In genomic region chr9:97398999-97399758, GRCh38 we compare ENCODE assay signal across 8 cellular contexts. TPM values are rescaled to one million over a fixed set of nuclear protein-coding genes. Genes with fewer than 3 reads are reported as not detected.
DNase-seq lines count a peak whose midpoint lies in the region; ATAC-seq and TF ChIP-seq lines count a peak whose summit lies in the region.

No MANE protein-coding gene starts in this region.

- POLR2A ChIA-PET in AG04449 (lab: Yijun Ruan, JAX), result no interaction called here

- 22% methylated on average over 20 of the region's 20 CpGs for WGBS in liver

- peaks cover 0 to 4% (median 1%) of the 10 kb centered on the region in 4 donors for H3K9me3 ChIP-seq in liver (ENCODE audit: control insufficient read depth in 4 of 4, low read length in 3 of 4)

- TF ChIP-seq CTCF in AG04449 (IDR thresholded peaks at IDR 0.05; ENCODE audit: insufficient read depth, low read length, missing control alignments) (peak; percentile 97), liver (IDR thresholded peaks at IDR 0.05; ENCODE audit: low read depth, low read length, missing input control) (peak; percentile 98)

- TF ChIP-seq RAD21 in liver (IDR thresholded peaks at IDR 0.05), result peak; percentile 91 to 95

- no peaks in the 10 kb centered on the region for H3K36me3 ChIP-seq in liver (ENCODE audit: control insufficient read depth in 4 of 4, insufficient read depth in 3 of 4, low read depth in 1 of 4, low read length in 3 of 4)

- peak; percentile 16 for DNase-seq in AG04449 (ENCODE audit: low read depth, low spot score)
- peak; percentile 62 for DNase-seq in GM19238 (ENCODE audit: insufficient read length, low spot score)
- DNase-seq in NCI-H1092 (lab: John Stamatoyannopoulos, UW), result peak; percentile 9
- DNase-seq in activated CD4-positive, CD25-positive, alpha-beta regulatory T cell treated with anti-CD3 and anti-CD28 coated beads, Interleukin-2, amount 50 U/mL, for 16 hours (ENCODE audit: low read depth, low spot score), result peak; percentile 31
- DNase-seq in cerebellar cortex (ENCODE audit: low spot score), result peak; percentile 23
- peak; percentile 52 to 58 (median 55) for DNase-seq in stimulated activated CD4-positive, alpha-beta T cell treated with anti-CD3 and anti-CD28 coated beads, TNF-alpha, amount 100 ng/mL, for 48 hours (ENCODE audit: low read depth in 3 of 3)

- H3K4me3 ChIP-seq in AG04449 (ENCODE audit: low read depth, low read length) (no peak overlapping the region), liver (ENCODE audit: low read depth in 1 of 3, low read length in 3 of 3) (no peak overlapping the region)

- ATAC-seq in GM19351 (IDR thresholded peaks at IDR 0.05; ENCODE audit: unreplicated experiment), result no peak

- no peak overlapping the region for H3K9ac ChIP-seq in liver (ENCODE audit: low read depth in 1 of 2, low read length in 2 of 2)

- no peak overlapping the region for H3K27ac ChIP-seq in liver (ENCODE audit: low read depth in 1 of 2, low read length in 2 of 2)

- peaks cover 0 to 4% (median 0%) of the 10 kb centered on the region in 4 donors for H3K4me1 ChIP-seq in liver (ENCODE audit: control insufficient read depth in 4 of 4, insufficient read depth in 4 of 4, low read length in 3 of 4)

- no peaks in the 10 kb centered on the region for H3K27me3 ChIP-seq in liver (ENCODE audit: control insufficient read depth in 4 of 4, insufficient read depth in 4 of 4, low read length in 3 of 4)

- CTCF ChIA-PET in AG04449 (lab: Yijun Ruan, JAX), result interaction anchor here (0.7 to 13.6 kb wide), 10 partner anchors 9 to 543 kb away, joined by 3 to 197 read pairs (median 4); partner anchors contain the start of genes TDRD7 and ZNF782

TF ChIP-seq in liver, 16 proteins besides CTCF, POLR2A, EP300 and RAD21:
- TF ChIP-seq YY1 (IDR thresholded peaks at IDR 0.05) (no peak), REST (IDR thresholded peaks at IDR 0.05) (peak; percentile 57), RXRA (IDR thresholded peaks at IDR 0.05) (peak; percentile 54 to 66), FOXA2 (IDR thresholded peaks at IDR 0.05) (no peak), ZBTB33 (IDR thresholded peaks at IDR 0.05) (no peak), ATF3 (IDR thresholded peaks at IDR 0.05) (no peak), TAF1 (conservative IDR thresholded peaks at IDR 0.05) (no peak), HNF4G (IDR thresholded peaks at IDR 0.05) (no peak), SP1 (IDR thresholded peaks at IDR 0.05) (no peak), MAX (IDR thresholded peaks at IDR 0.05) (no peak), EGR1 (IDR thresholded peaks at IDR 0.05; ENCODE audit: low read depth in 2 of 2) (no peak), NR2F2 (IDR thresholded peaks at IDR 0.05) (no peak), FOXA1 (IDR thresholded peaks at IDR 0.05) (no peak), JUND (IDR thresholded peaks at IDR 0.05) (peak in 1 of 2 donors; percentile 48), HNF4A (conservative IDR thresholded peaks at IDR 0.05) (no peak), GABPA (IDR thresholded peaks at IDR 0.05 in 1 of 2, conservative IDR thresholded peaks at IDR 0.05 in 1 of 2) (no peak)

RNA-seq across cellular contexts. Expression of gene TDRD7, which starts 12.7 kb away (rescaled TPM):
- 1 to 10 TPM; 6.6 to 6.9 TPM for total RNA-seq in liver
- polyA plus RNA-seq in liver, result 1 to 10 TPM; 3.6 to 4.1 TPM

Comparison
In these comparisons a context has a peak if more than half of its experiments do, and no peak if none do; other contexts are left out.
1. DNase-seq: peak in every context shown above with its lines; median percentile 62 in GM19238; 55 in stimulated activated CD4-positive, alpha-beta T cell treated with anti-CD3 and anti-CD28 coated beads, TNF-alpha, amount 100 ng/mL, for 48 hours; 31 in activated CD4-positive, CD25-positive, alpha-beta regulatory T cell treated with anti-CD3 and anti-CD28 coated beads, Interleukin-2, amount 50 U/mL, for 16 hours; 23 in cerebellar cortex; 16 in AG04449; 9 in NCI-H1092.